ENCODE assay signal across 9 cellular contexts in genomic region chr9:131669234-131670172, GRCh38.
A peak's percentile ranks its signal among the peaks of the same experiment; 100 is the strongest.
DNase-seq lines count a peak whose midpoint lies in the region; ATAC-seq and TF ChIP-seq lines count a peak whose summit lies in the region.
"Had no signal": no experiment of that assay in that cellular context is flagged by ENCODE, and none has a peak within 500 bp of the region (broad histone marks: within the 10 kb centered on the region; RNA-seq: fewer than 3 reads in every experiment).

No MANE protein-coding gene starts in this region.

- H3K4me1 Mint-ChIP-seq in activated naive CD4-positive, alpha-beta T cell treated with anti-CD3 and anti-CD28 coated beads, Interleukin-2, amount 10 ng/mL, durations not matched to agents 7 days and 5 days: peaks cover 78% of the 10 kb centered on the region

- H3K9me3 ChIP-seq in liver (ENCODE audit: control insufficient read depth in 4 of 4, low read length in 3 of 4): no peaks in the 10 kb centered on the region
- H3K9me3 ChIP-seq in stomach: no peaks in the 10 kb centered on the region

- intact Hi-C loops in stomach (cut with DNase I; ENCODE audit: low total_unique reads): no loop called here

- no peaks in the 10 kb centered on the region for H3K27me3 ChIP-seq in liver (ENCODE audit: control insufficient read depth in 4 of 4, insufficient read depth in 4 of 4, low read length in 3 of 4)
- no peaks in the 10 kb centered on the region for H3K27me3 ChIP-seq in stomach

- no peak for TF ChIP-seq EP300 in stomach (IDR thresholded peaks at IDR 0.05)

- ATAC-seq in HG03066 (IDR thresholded peaks at IDR 0.05; ENCODE audit: low read depth, unreplicated experiment) (peak; percentile 11), HG02840 (IDR thresholded peaks at IDR 0.05; ENCODE audit: low FRiP score, unreplicated experiment) (no peak), GM18520 (IDR thresholded peaks at IDR 0.05; ENCODE audit: unreplicated experiment) (no peak), HG02938 (IDR thresholded peaks at IDR 0.05; ENCODE audit: unreplicated experiment) (no peak)

- H3K9ac ChIP-seq in liver (ENCODE audit: low read depth in 1 of 2, low read length in 2 of 2): no peak overlapping the region

- no peak for TF ChIP-seq CTCF in liver (IDR thresholded peaks at IDR 0.05; ENCODE audit: low read depth, low read length, missing input control)
- TF ChIP-seq CTCF in stomach (IDR thresholded peaks at IDR 0.05): no peak

- DNase-seq in activated naive CD4-positive, alpha-beta T cell treated with anti-CD3 and anti-CD28 coated beads, Interleukin-2, amount 10 ng/mL, durations not matched to agents 7 days and 5 days: no peak
- no peak for DNase-seq in stomach
- DNase-seq in activated CD4-positive, CD25-positive, alpha-beta regulatory T cell (lab: John Stamatoyannopoulos, UW): no peak
- DNase-seq: H9 had no signal

- peak overlapping the region; percentile 53 for H3K4me3 Mint-ChIP-seq in activated naive CD4-positive, alpha-beta T cell treated with anti-CD3 and anti-CD28 coated beads, Interleukin-2, amount 10 ng/mL, durations not matched to agents 7 days and 5 days
- H3K4me3 Mint-ChIP-seq: H9 had no signal

- no peak for TF ChIP-seq RAD21 in liver (IDR thresholded peaks at IDR 0.05)

- no peaks in the 10 kb centered on the region for H3K27me3 Mint-ChIP-seq in activated naive CD4-positive, alpha-beta T cell treated with anti-CD3 and anti-CD28 coated beads, Interleukin-2, amount 10 ng/mL, durations not matched to agents 7 days and 5 days

- no peak for TF ChIP-seq POLR2A in stomach (IDR thresholded peaks at IDR 0.05)

- H3K4me3 ChIP-seq in liver (ENCODE audit: low read depth in 1 of 3, low read length in 3 of 3): no peak overlapping the region
- H3K4me3 ChIP-seq in stomach: no peak overlapping the region

- WGBS in liver: 84% methylated on average over 14 of the region's 14 CpGs
- 67 to 75% (median 73%) methylated on average over 13 to 14 of the region's 14 CpGs for WGBS in stomach, 5 donors

- H3K27ac Mint-ChIP-seq in activated naive CD4-positive, alpha-beta T cell treated with anti-CD3 and anti-CD28 coated beads, Interleukin-2, amount 10 ng/mL, durations not matched to agents 7 days and 5 days: peak overlapping the region; percentile 100

- H3K27ac ChIP-seq in liver (ENCODE audit: low read depth in 1 of 2, low read length in 2 of 2): peak overlapping the region; percentile 24 to 31
- peak overlapping the region; percentile 39 to 88 (median 75) for H3K27ac ChIP-seq in stomach

- H3K9me3 Mint-ChIP-seq in activated naive CD4-positive, alpha-beta T cell treated with anti-CD3 and anti-CD28 coated beads, Interleukin-2, amount 10 ng/mL, durations not matched to agents 7 days and 5 days: no peaks in the 10 kb centered on the region

- H3K36me3 ChIP-seq in liver (ENCODE audit: control insufficient read depth in 4 of 4, insufficient read depth in 3 of 4, low read depth in 1 of 4, low read length in 3 of 4) (no peaks in the 10 kb centered on the region), stomach (no peaks in the 10 kb centered on the region)

- H3K36me3 Mint-ChIP-seq in activated naive CD4-positive, alpha-beta T cell treated with anti-CD3 and anti-CD28 coated beads, Interleukin-2, amount 10 ng/mL, durations not matched to agents 7 days and 5 days: peaks cover 20% of the 10 kb centered on the region

- CTCF ChIA-PET in activated naive CD4-positive, alpha-beta T cell treated with anti-CD3 and anti-CD28 coated beads, Interleukin-2, amount 10 ng/mL, durations not matched to agents 7 days and 5 days (lab: Charles Lee): interaction anchor here (0.6 to 2.7 kb wide), 10 partner anchors 8 to 89 kb away, joined by 3 to 13 read pairs (median 6); partner anchors contain the start of gene RAPGEF1

- H3K4me1 ChIP-seq in liver (ENCODE audit: control insufficient read depth in 4 of 4, insufficient read depth in 4 of 4, low read length in 3 of 4) (peaks cover 0 to 11% (median 3%) of the 10 kb centered on the region in 4 donors), stomach (peaks cover 31 to 86% (median 61%) of the 10 kb centered on the region in 4 donors)

TF ChIP-seq in liver, 16 proteins besides CTCF, POLR2A, EP300 and RAD21:
- no peak for TF ChIP-seq ZBTB33 (IDR thresholded peaks at IDR 0.05)
- no peak for TF ChIP-seq TAF1 (conservative IDR thresholded peaks at IDR 0.05)
- no peak for TF ChIP-seq NR2F2 (IDR thresholded peaks at IDR 0.05)
- no peak for TF ChIP-seq RXRA (IDR thresholded peaks at IDR 0.05)
- no peak for TF ChIP-seq HNF4G (IDR thresholded peaks at IDR 0.05)
